In the genomic region with DNA sequence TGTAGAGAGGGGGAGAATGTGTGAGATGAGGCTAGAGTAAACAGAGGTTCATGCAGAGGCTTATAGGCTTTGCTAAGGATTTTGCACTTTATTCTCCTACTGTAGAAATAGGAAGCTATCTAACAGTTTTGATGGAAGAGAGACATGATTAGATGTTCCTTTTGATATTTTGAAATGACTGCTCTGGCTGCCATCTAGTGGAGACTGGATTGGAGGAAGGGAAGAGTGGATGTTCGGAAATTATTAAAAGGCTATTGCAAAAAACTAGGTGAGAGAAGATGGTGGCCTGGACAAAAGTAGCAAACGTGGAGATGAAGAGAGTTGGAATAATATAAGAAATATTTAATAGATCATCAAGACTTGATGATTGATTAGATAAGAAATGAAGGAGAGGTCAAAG, we compare ENCODE assay signal across 2 cellular contexts.
TF ChIP-seq lines count a peak whose summit lies in the region.

No MANE protein-coding gene starts in this region.

TF ChIP-seq in SK-N-SH, 30 proteins besides CTCF, POLR2A, EP300 and RAD21 (continued from another document):
- TF ChIP-seq, protein P1, sequence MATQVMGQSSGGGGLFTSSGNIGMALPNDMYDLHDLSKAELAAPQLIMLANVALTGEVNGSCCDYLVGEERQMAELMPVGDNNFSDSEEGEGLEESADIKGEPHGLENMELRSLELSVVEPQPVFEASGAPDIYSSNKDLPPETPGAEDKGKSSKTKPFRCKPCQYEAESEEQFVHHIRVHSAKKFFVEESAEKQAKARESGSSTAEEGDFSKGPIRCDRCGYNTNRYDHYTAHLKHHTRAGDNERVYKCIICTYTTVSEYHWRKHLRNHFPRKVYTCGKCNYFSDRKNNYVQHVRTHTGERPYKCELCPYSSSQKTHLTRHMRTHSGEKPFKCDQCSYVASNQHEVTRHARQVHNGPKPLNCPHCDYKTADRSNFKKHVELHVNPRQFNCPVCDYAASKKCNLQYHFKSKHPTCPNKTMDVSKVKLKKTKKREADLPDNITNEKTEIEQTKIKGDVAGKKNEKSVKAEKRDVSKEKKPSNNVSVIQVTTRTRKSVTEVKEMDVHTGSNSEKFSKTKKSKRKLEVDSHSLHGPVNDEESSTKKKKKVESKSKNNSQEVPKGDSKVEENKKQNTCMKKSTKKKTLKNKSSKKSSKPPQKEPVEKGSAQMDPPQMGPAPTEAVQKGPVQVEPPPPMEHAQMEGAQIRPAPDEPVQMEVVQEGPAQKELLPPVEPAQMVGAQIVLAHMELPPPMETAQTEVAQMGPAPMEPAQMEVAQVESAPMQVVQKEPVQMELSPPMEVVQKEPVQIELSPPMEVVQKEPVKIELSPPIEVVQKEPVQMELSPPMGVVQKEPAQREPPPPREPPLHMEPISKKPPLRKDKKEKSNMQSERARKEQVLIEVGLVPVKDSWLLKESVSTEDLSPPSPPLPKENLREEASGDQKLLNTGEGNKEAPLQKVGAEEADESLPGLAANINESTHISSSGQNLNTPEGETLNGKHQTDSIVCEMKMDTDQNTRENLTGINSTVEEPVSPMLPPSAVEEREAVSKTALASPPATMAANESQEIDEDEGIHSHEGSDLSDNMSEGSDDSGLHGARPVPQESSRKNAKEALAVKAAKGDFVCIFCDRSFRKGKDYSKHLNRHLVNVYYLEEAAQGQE (IDR thresholded peaks at IDR 0.05; ENCODE audit: low read depth, low read length): no peak
- TF ChIP-seq FOXM1 (IDR thresholded peaks at IDR 0.05; ENCODE audit: low read depth): no peak
- TF ChIP-seq MXI1 (IDR thresholded peaks at IDR 0.05; ENCODE audit: low read depth, low read length): no peak
- TF ChIP-seq, protein P2, sequence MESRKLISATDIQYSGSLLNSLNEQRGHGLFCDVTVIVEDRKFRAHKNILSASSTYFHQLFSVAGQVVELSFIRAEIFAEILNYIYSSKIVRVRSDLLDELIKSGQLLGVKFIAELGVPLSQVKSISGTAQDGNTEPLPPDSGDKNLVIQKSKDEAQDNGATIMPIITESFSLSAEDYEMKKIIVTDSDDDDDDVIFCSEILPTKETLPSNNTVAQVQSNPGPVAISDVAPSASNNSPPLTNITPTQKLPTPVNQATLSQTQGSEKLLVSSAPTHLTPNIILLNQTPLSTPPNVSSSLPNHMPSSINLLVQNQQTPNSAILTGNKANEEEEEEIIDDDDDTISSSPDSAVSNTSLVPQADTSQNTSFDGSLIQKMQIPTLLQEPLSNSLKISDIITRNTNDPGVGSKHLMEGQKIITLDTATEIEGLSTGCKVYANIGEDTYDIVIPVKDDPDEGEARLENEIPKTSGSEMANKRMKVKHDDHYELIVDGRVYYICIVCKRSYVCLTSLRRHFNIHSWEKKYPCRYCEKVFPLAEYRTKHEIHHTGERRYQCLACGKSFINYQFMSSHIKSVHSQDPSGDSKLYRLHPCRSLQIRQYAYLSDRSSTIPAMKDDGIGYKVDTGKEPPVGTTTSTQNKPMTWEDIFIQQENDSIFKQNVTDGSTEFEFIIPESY (IDR thresholded peaks at IDR 0.05; ENCODE audit: borderline replicate concordance, low read depth): no peak
- no peak for TF ChIP-seq TAF1 (IDR thresholded peaks at IDR 0.05; ENCODE audit: borderline replicate concordance, low read depth, low read length)
- TF ChIP-seq FOXJ3 (CRISPR knock-in tag; IDR thresholded peaks at IDR 0.05): no peak
- TF ChIP-seq GATA2 (CRISPR knock-in tag; IDR thresholded peaks at IDR 0.05): peak; percentile 25; the same call in 1 of the 2 replicates
- peak; percentile 49 for TF ChIP-seq CHD2 (IDR thresholded peaks at IDR 0.05; ENCODE audit: low read length, partially characterized antibody)
- no peak for TF ChIP-seq RXRA (IDR thresholded peaks at IDR 0.05; ENCODE audit: borderline replicate concordance, low read depth)
- TF ChIP-seq, protein P3, sequence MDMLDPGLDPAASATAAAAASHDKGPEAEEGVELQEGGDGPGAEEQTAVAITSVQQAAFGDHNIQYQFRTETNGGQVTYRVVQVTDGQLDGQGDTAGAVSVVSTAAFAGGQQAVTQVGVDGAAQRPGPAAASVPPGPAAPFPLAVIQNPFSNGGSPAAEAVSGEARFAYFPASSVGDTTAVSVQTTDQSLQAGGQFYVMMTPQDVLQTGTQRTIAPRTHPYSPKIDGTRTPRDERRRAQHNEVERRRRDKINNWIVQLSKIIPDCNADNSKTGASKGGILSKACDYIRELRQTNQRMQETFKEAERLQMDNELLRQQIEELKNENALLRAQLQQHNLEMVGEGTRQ (IDR thresholded peaks at IDR 0.05; ENCODE audit: borderline replicate concordance, low read depth, low read length): no peak
- TF ChIP-seq, protein P4, sequence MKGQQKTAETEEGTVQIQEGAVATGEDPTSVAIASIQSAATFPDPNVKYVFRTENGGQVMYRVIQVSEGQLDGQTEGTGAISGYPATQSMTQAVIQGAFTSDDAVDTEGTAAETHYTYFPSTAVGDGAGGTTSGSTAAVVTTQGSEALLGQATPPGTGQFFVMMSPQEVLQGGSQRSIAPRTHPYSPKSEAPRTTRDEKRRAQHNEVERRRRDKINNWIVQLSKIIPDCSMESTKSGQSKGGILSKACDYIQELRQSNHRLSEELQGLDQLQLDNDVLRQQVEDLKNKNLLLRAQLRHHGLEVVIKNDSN (IDR thresholded peaks at IDR 0.05; ENCODE audit: borderline replicate concordance, low read depth): no peak
- TF ChIP-seq, protein P5, sequence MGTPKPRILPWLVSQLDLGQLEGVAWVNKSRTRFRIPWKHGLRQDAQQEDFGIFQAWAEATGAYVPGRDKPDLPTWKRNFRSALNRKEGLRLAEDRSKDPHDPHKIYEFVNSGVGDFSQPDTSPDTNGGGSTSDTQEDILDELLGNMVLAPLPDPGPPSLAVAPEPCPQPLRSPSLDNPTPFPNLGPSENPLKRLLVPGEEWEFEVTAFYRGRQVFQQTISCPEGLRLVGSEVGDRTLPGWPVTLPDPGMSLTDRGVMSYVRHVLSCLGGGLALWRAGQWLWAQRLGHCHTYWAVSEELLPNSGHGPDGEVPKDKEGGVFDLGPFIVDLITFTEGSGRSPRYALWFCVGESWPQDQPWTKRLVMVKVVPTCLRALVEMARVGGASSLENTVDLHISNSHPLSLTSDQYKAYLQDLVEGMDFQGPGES (IDR thresholded peaks at IDR 0.05; ENCODE audit: low read depth, low read length): no peak
- TF ChIP-seq, protein P6, sequence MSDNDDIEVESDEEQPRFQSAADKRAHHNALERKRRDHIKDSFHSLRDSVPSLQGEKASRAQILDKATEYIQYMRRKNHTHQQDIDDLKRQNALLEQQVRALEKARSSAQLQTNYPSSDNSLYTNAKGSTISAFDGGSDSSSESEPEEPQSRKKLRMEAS (IDR thresholded peaks at IDR 0.05; ENCODE audit: low read depth): no peak
- no peak for TF ChIP-seq TCF12 (IDR thresholded peaks at IDR 0.05)
- TF ChIP-seq JUND (IDR thresholded peaks at IDR 0.05): no peak
- TF ChIP-seq, protein P7, sequence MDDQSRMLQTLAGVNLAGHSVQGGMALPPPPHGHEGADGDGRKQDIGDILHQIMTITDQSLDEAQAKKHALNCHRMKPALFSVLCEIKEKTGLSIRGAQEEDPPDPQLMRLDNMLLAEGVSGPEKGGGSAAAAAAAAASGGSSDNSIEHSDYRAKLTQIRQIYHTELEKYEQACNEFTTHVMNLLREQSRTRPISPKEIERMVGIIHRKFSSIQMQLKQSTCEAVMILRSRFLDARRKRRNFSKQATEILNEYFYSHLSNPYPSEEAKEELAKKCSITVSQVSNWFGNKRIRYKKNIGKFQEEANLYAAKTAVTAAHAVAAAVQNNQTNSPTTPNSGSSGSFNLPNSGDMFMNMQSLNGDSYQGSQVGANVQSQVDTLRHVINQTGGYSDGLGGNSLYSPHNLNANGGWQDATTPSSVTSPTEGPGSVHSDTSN (IDR thresholded peaks at IDR 0.05): no peak
- no peak for TF ChIP-seq TEAD4 (IDR thresholded peaks at IDR 0.05; ENCODE audit: borderline replicate concordance, insufficient read depth)

TF ChIP-seq in SK-N-SH treated with all-trans-retinoic acid at 6 μM for 48 hours, 23 proteins besides CTCF, POLR2A, EP300 and RAD21 (continued from another document):
- TF ChIP-seq, protein P8, sequence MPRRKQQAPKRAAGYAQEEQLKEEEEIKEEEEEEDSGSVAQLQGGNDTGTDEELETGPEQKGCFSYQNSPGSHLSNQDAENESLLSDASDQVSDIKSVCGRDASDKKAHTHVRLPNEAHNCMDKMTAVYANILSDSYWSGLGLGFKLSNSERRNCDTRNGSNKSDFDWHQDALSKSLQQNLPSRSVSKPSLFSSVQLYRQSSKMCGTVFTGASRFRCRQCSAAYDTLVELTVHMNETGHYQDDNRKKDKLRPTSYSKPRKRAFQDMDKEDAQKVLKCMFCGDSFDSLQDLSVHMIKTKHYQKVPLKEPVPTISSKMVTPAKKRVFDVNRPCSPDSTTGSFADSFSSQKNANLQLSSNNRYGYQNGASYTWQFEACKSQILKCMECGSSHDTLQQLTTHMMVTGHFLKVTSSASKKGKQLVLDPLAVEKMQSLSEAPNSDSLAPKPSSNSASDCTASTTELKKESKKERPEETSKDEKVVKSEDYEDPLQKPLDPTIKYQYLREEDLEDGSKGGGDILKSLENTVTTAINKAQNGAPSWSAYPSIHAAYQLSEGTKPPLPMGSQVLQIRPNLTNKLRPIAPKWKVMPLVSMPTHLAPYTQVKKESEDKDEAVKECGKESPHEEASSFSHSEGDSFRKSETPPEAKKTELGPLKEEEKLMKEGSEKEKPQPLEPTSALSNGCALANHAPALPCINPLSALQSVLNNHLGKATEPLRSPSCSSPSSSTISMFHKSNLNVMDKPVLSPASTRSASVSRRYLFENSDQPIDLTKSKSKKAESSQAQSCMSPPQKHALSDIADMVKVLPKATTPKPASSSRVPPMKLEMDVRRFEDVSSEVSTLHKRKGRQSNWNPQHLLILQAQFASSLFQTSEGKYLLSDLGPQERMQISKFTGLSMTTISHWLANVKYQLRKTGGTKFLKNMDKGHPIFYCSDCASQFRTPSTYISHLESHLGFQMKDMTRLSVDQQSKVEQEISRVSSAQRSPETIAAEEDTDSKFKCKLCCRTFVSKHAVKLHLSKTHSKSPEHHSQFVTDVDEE (CRISPR knock-in tag; IDR thresholded peaks at IDR 0.05): no peak
